ENCODE assay signal across 15 cellular contexts in genomic region chr2:234861841-234862735, GRCh38.
A peak's percentile ranks its signal among the peaks of the same experiment; 100 is the strongest.
DNase-seq lines count a peak whose midpoint lies in the region; ATAC-seq and TF ChIP-seq lines count a peak whose summit lies in the region.
"Had no signal": no experiment of that assay in that cellular context is flagged by ENCODE, and none has a peak within 500 bp of the region (broad histone marks: within the 10 kb centered on the region; RNA-seq: fewer than 3 reads in every experiment).

No MANE protein-coding gene starts in this region.

- H3K4me3 Mint-ChIP-seq in brain, result no peak overlapping the region
- no peak overlapping the region for H3K4me3 Mint-ChIP-seq in nephron
- H3K4me3 Mint-ChIP-seq: activated naive CD4-positive, alpha-beta T cell treated with anti-CD3 and anti-CD28 coated beads, Interleukin-2, amount 50 U/mL, for 24 hours; CD4-positive, alpha-beta T cell had no signal

- H3K4me3 ChIP-seq in fibroblast of villous mesenchyme (ENCODE audit: low read depth, low read length), result no peak overlapping the region
- no peak overlapping the region for H3K4me3 ChIP-seq in aorta (ENCODE audit: low read length in 2 of 2)
- H3K4me3 ChIP-seq in smooth muscle cell, result no peak overlapping the region
- H3K4me3 ChIP-seq: mucosa of descending colon had no signal

- intact Hi-C loops in aorta (cut with DNase I), result no loop called here

- peaks cover 36% of the 10 kb centered on the region for H3K4me1 Mint-ChIP-seq in brain
- peaks cover 20% of the 10 kb centered on the region for H3K4me1 Mint-ChIP-seq in nephron
- H3K4me1 Mint-ChIP-seq: activated naive CD4-positive, alpha-beta T cell treated with anti-CD3 and anti-CD28 coated beads, Interleukin-2, amount 50 U/mL, for 24 hours had no signal

- H3F3A ChIP-seq in smooth muscle cell (ENCODE audit: low read depth), result peaks cover 7% of the 10 kb centered on the region

- H3K36me3 ChIP-seq in aorta (ENCODE audit: control insufficient read depth in 1 of 2, insufficient read depth in 2 of 2, low read length in 1 of 2) (no peaks in the 10 kb centered on the region), smooth muscle cell (ENCODE audit: low read depth) (no peaks in the 10 kb centered on the region)

- H3K9ac ChIP-seq in smooth muscle cell (ENCODE audit: low read depth), result no peak overlapping the region

- H3K36me3 Mint-ChIP-seq in brain (peaks cover 3% of the 10 kb centered on the region), nephron (ENCODE audit: low read depth) (no peaks in the 10 kb centered on the region)
- H3K36me3 Mint-ChIP-seq: activated naive CD4-positive, alpha-beta T cell treated with anti-CD3 and anti-CD28 coated beads, Interleukin-2, amount 50 U/mL, for 24 hours had no signal

- peak; percentile 57 for ATAC-seq in aorta (ENCODE audit: low FRiP score)
- ATAC-seq: mucosa of descending colon had no signal

- no peak overlapping the region for H3K4me2 ChIP-seq in smooth muscle cell

- TF ChIP-seq CTCF in brain (conservative IDR thresholded peaks at IDR 0.05), result no peak
- TF ChIP-seq CTCF in fibroblast of villous mesenchyme (IDR thresholded peaks at IDR 0.05; ENCODE audit: insufficient read depth, low read depth, low read length), result no peak
- TF ChIP-seq CTCF in nephron (IDR thresholded peaks at IDR 0.05; ENCODE audit: unreplicated experiment in 3 of 3), result no peak
- TF ChIP-seq CTCF in GM13977 (IDR thresholded peaks at IDR 0.05; ENCODE audit: extremely low read depth, insufficient read depth, missing control alignments), result no peak
- no peak for TF ChIP-seq CTCF in smooth muscle cell (IDR thresholded peaks at IDR 0.05; ENCODE audit: borderline replicate concordance, insufficient read depth, poor library complexity, severe bottlenecking)

- DNase-seq in fibroblast of villous mesenchyme (ENCODE audit: low read depth) (peak; percentile 35), aorta (peak in 1 of 2 donors; percentile 60), GM13977 (ENCODE audit: low spot score) (no peak), smooth muscle cell (lab: John Stamatoyannopoulos, UW; ENCODE audit: unreplicated experiment) (no peak)
- DNase-seq in activated CD4-positive, alpha-beta T cell treated with anti-CD3 and anti-CD28 coated beads, Interleukin-2, amount 50 U/mL, for 1 hour, result no peak
- DNase-seq: activated CD4-positive, CD25-positive, alpha-beta regulatory T cell; CD4-positive, alpha-beta T cell; mucosa of descending colon; NCI-H1105 treated with DMSO at 0.1 percent for 48 hours; NCI-H2227 treated with DMSO at 0.1 percent for 48 hours; stimulated activated CD4-positive, alpha-beta T cell treated with anti-CD3 and anti-CD28 coated beads, Interleukin-4, amount 100 ng/mL, for 1 hour had no signal

- H3K27me3 Mint-ChIP-seq in brain, result peaks cover 14% of the 10 kb centered on the region
- peaks cover 15% of the 10 kb centered on the region for H3K27me3 Mint-ChIP-seq in nephron (ENCODE audit: low read depth)
- H3K27me3 Mint-ChIP-seq: activated naive CD4-positive, alpha-beta T cell treated with anti-CD3 and anti-CD28 coated beads, Interleukin-2, amount 50 U/mL, for 24 hours had no signal

- in situ Hi-C loops in GM13977 (cut with MboI; ENCODE audit: low pct_unique_long_range_greater_than_20kb, low sequenced_read_pairs, unreplicated experiment), result no loop called here

- no peaks in the 10 kb centered on the region for H3K4me1 ChIP-seq in aorta (ENCODE audit: control insufficient read depth in 1 of 2, insufficient read depth in 2 of 2, low read length in 2 of 2)
- peaks cover 5% of the 10 kb centered on the region for H3K4me1 ChIP-seq in smooth muscle cell (ENCODE audit: low read depth)

- H3K27ac Mint-ChIP-seq in brain (peak overlapping the region in 4 of 5 experiments; percentile 31 to 73 (median 58)), nephron (peak overlapping the region; percentile 8 to 93 (median 43))
- H3K27ac Mint-ChIP-seq: activated naive CD4-positive, alpha-beta T cell treated with anti-CD3 and anti-CD28 coated beads, Interleukin-2, amount 50 U/mL, for 24 hours; CD4-positive, alpha-beta T cell; progenitor cell of endocrine pancreas had no signal

- WGBS in aorta, 2 donors, result 48 to 54% methylated on average over 12 of the region's 12 CpGs
- WGBS in smooth muscle cell (ENCODE audit: low lambda C conversion rate), result 85% methylated on average over 12 of the region's 12 CpGs

- H3K27me3 ChIP-seq in aorta (ENCODE audit: control insufficient read depth in 1 of 2, insufficient read depth in 2 of 2, low read length in 1 of 2) (no peaks in the 10 kb centered on the region), smooth muscle cell (ENCODE audit: low read depth) (no peaks in the 10 kb centered on the region)

- no peak overlapping the region for H3K27ac ChIP-seq in aorta (ENCODE audit: low read depth in 1 of 2, low read length in 2 of 2)
- no peak overlapping the region for H3K27ac ChIP-seq in smooth muscle cell (ENCODE audit: low read depth)

- no peak overlapping the region for H2AFZ ChIP-seq in smooth muscle cell (ENCODE audit: low read depth)

- no peaks in the 10 kb centered on the region for H3K79me2 ChIP-seq in smooth muscle cell (ENCODE audit: low read depth)

- peaks cover 0 to 4% (median 4%) of the 10 kb centered on the region in 5 experiments for H3K9me3 Mint-ChIP-seq in brain
- peaks cover 7% of the 10 kb centered on the region for H3K9me3 Mint-ChIP-seq in nephron
- H3K9me3 Mint-ChIP-seq: activated naive CD4-positive, alpha-beta T cell treated with anti-CD3 and anti-CD28 coated beads, Interleukin-2, amount 50 U/mL, for 24 hours had no signal

- no peaks in the 10 kb centered on the region for H3K9me3 ChIP-seq in aorta (ENCODE audit: control insufficient read depth, low read length)
- no peaks in the 10 kb centered on the region for H3K9me3 ChIP-seq in smooth muscle cell (replicated peaks; ENCODE audit: low read depth)
- H3K9me3 ChIP-seq: mucosa of descending colon had no signal

- H4K20me1 ChIP-seq in smooth muscle cell (ENCODE audit: low read depth), result no peaks in the 10 kb centered on the region
